In genomic region chr6:165659945-165660862, GRCh38 we compare ENCODE assay signal across 10 cellular contexts. TPM values are rescaled to one million over a fixed set of nuclear protein-coding genes. Genes with fewer than 3 reads are reported as not detected.
DNase-seq lines count a peak whose midpoint lies in the region; ATAC-seq and TF ChIP-seq lines count a peak whose summit lies in the region.
"Had no signal": no experiment of that assay in that cellular context is flagged by ENCODE, and none has a peak within 500 bp of the region (broad histone marks: within the 10 kb centered on the region; RNA-seq: fewer than 3 reads in every experiment).

No MANE protein-coding gene starts in this region.

- H3K9me2 ChIP-seq in SK-N-SH: no peaks in the 10 kb centered on the region

- in situ Hi-C loops in Caki2 (cut with HindIII; ENCODE audit: low pct_unique_long_range_greater_than_20kb, low sequenced_read_pairs): no loop called here

- DNase-seq in Caki2 (ENCODE audit: low read depth) (peak; percentile 13), SK-N-SH (peak; percentile 63), right atrium auricular region (ENCODE audit: low spot score) (no peak), prostate gland (ENCODE audit: low spot score) (no peak), NK-92 (lab: John Stamatoyannopoulos, UW; ENCODE audit: unreplicated experiment) (no peak)
- DNase-seq in effector memory CD8-positive, alpha-beta T cell: no peak
- DNase-seq: activated CD4-positive, CD25-positive, alpha-beta regulatory T cell; NCI-H2081 had no signal

- CTCF ChIA-PET in SK-N-SH (lab: Yijun Ruan, JAX): interaction anchor here (1.1 to 2.0 kb wide), 3 partner anchors 9 to 220 kb away, joined by 4 to 8 read pairs (median 4); no protein-coding TSS in a partner anchor

- no peak for TF ChIP-seq RAD21 in SK-N-SH (IDR thresholded peaks at IDR 0.05; ENCODE audit: low read length)

- H3K4me3 ChIP-seq in SK-N-SH (ENCODE audit: low read depth in 2 of 2, low read length in 1 of 2) (peak overlapping the region; percentile 38 to 50), right atrium auricular region (peak overlapping the region; percentile 43 to 59), prostate gland (peak overlapping the region; percentile 45 to 72)

- H3K9me3 ChIP-seq in SK-N-SH (no peaks in the 10 kb centered on the region), right atrium auricular region (no peaks in the 10 kb centered on the region), prostate gland (no peaks in the 10 kb centered on the region)

- H3K79me2 ChIP-seq in SK-N-SH (ENCODE audit: insufficient read depth): no peaks in the 10 kb centered on the region

- TF ChIP-seq CTCF in SK-N-SH (IDR thresholded peaks at IDR 0.05): no peak
- no peak for TF ChIP-seq CTCF in right atrium auricular region (IDR thresholded peaks at IDR 0.05)
- TF ChIP-seq CTCF in prostate gland (IDR thresholded peaks at IDR 0.05): no peak

- no peaks in the 10 kb centered on the region for H4K20me1 ChIP-seq in SK-N-SH (ENCODE audit: insufficient read depth)

- H3K27ac ChIP-seq in SK-N-SH (ENCODE audit: low read depth in 2 of 2, low read length in 1 of 2) (no peak overlapping the region), right atrium auricular region (peak overlapping the region; percentile 19 to 66), prostate gland (peak overlapping the region; percentile 44 to 81)

- POLR2A ChIA-PET in SK-N-SH (lab: Yijun Ruan, JAX): no interaction called here

- H3K27me3 ChIP-seq in SK-N-SH (ENCODE audit: insufficient read depth) (peaks cover 44% of the 10 kb centered on the region), right atrium auricular region (peaks cover 4 to 8% of the 10 kb centered on the region in 2 donors), prostate gland (replicated peaks; ENCODE audit: insufficient read depth) (peaks cover 5% of the 10 kb centered on the region)

- H3K36me3 ChIP-seq in SK-N-SH (replicated peaks in 1 of 2; ENCODE audit: control insufficient read depth in 1 of 2, insufficient read depth in 2 of 2, low read length in 1 of 2): no peaks in the 10 kb centered on the region
- H3K36me3 ChIP-seq in right atrium auricular region: no peaks in the 10 kb centered on the region
- no peaks in the 10 kb centered on the region for H3K36me3 ChIP-seq in prostate gland

- no peak overlapping the region for H2AFZ ChIP-seq in SK-N-SH (ENCODE audit: low read depth)

- H3K4me3 Mint-ChIP-seq in effector memory CD8-positive, alpha-beta T cell: no peak overlapping the region

- TF ChIP-seq EP300 in SK-N-SH (IDR thresholded peaks at IDR 0.05; ENCODE audit: borderline replicate concordance in 1 of 2, low read depth in 1 of 2, low read length in 1 of 2): no peak

- peaks cover 0 to 2% of the 10 kb centered on the region in 2 experiments; a peak in 1 of 4 replicates for H3K4me1 ChIP-seq in SK-N-SH (ENCODE audit: control insufficient read depth in 1 of 2, insufficient read depth in 2 of 2, low read depth in 1 of 2, low read length in 1 of 2)
- peaks cover 0 to 40% of the 10 kb centered on the region in 2 donors for H3K4me1 ChIP-seq in right atrium auricular region
- peaks cover 8% of the 10 kb centered on the region for H3K4me1 ChIP-seq in prostate gland (replicated peaks)

- peak overlapping the region; percentile 28; the same call in 1 of the 2 replicates for H3K9ac ChIP-seq in SK-N-SH

- H3F3A ChIP-seq in SK-N-SH (replicated peaks; ENCODE audit: insufficient read depth): no peaks in the 10 kb centered on the region

- H3K4me1 Mint-ChIP-seq in effector memory CD8-positive, alpha-beta T cell (ENCODE audit: low read depth in 2 of 2): peaks cover 0 to 2% of the 10 kb centered on the region in 2 donors

- peak overlapping the region; percentile 76 for H3K4me2 ChIP-seq in SK-N-SH

- H3K27me3 Mint-ChIP-seq in effector memory CD8-positive, alpha-beta T cell: peaks cover 27 to 48% of the 10 kb centered on the region in 2 donors

- H3K27ac Mint-ChIP-seq in effector memory CD8-positive, alpha-beta T cell: no peak overlapping the region

- ATAC-seq in effector memory CD8-positive, alpha-beta T cell (replicated peaks): no peak
- ATAC-seq in HG03460 (IDR thresholded peaks at IDR 0.05; ENCODE audit: unreplicated experiment): no peak
- ATAC-seq in GM21723 (IDR thresholded peaks at IDR 0.05; ENCODE audit: unreplicated experiment): no peak

- no peak for TF ChIP-seq POLR2A in prostate gland (IDR thresholded peaks at IDR 0.05)

- H3K9me3 Mint-ChIP-seq in effector memory CD8-positive, alpha-beta T cell: no peaks in the 10 kb centered on the region

- 35% methylated on average over 15 of the region's 68 CpGs for WGBS in SK-N-SH (ENCODE audit: low lambda C conversion rate)
- 14% methylated on average over 61 of the region's 68 CpGs for WGBS in prostate gland

- H3K36me3 Mint-ChIP-seq in effector memory CD8-positive, alpha-beta T cell (ENCODE audit: insufficient read depth): no peaks in the 10 kb centered on the region

- intact Hi-C loops in prostate gland (cut with DNase I): no loop called here

TF ChIP-seq in SK-N-SH, 30 proteins besides CTCF, POLR2A, EP300 and RAD21 (continues in another document):
- TF ChIP-seq MAX (IDR thresholded peaks at IDR 0.05; ENCODE audit: low read depth): no peak
- no peak for TF ChIP-seq NRF1 (IDR thresholded peaks at IDR 0.05; ENCODE audit: low read depth, low read length)
- TF ChIP-seq, protein P1, sequence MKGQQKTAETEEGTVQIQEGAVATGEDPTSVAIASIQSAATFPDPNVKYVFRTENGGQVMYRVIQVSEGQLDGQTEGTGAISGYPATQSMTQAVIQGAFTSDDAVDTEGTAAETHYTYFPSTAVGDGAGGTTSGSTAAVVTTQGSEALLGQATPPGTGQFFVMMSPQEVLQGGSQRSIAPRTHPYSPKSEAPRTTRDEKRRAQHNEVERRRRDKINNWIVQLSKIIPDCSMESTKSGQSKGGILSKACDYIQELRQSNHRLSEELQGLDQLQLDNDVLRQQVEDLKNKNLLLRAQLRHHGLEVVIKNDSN (IDR thresholded peaks at IDR 0.05; ENCODE audit: borderline replicate concordance, low read depth): no peak
- no peak for TF ChIP-seq CHD2 (IDR thresholded peaks at IDR 0.05; ENCODE audit: low read length, partially characterized antibody)
- TF ChIP-seq POLR2AphosphoS5 (IDR thresholded peaks at IDR 0.05; ENCODE audit: low read depth, low read length): no peak
- no peak for TF ChIP-seq JUND (IDR thresholded peaks at IDR 0.05)
- TF ChIP-seq GATA2 (CRISPR knock-in tag; IDR thresholded peaks at IDR 0.05): no peak
- no peak for TF ChIP-seq PBX3 (IDR thresholded peaks at IDR 0.05)
- no peak for TF ChIP-seq NFIC (IDR thresholded peaks at IDR 0.05; ENCODE audit: borderline replicate concordance)
- TF ChIP-seq EZH2phosphoT487 (IDR thresholded peaks at IDR 0.05; ENCODE audit: borderline replicate concordance, low read depth): no peak
- no peak for TF ChIP-seq FOXJ3 (CRISPR knock-in tag; IDR thresholded peaks at IDR 0.05)
- TF ChIP-seq, protein P2, sequence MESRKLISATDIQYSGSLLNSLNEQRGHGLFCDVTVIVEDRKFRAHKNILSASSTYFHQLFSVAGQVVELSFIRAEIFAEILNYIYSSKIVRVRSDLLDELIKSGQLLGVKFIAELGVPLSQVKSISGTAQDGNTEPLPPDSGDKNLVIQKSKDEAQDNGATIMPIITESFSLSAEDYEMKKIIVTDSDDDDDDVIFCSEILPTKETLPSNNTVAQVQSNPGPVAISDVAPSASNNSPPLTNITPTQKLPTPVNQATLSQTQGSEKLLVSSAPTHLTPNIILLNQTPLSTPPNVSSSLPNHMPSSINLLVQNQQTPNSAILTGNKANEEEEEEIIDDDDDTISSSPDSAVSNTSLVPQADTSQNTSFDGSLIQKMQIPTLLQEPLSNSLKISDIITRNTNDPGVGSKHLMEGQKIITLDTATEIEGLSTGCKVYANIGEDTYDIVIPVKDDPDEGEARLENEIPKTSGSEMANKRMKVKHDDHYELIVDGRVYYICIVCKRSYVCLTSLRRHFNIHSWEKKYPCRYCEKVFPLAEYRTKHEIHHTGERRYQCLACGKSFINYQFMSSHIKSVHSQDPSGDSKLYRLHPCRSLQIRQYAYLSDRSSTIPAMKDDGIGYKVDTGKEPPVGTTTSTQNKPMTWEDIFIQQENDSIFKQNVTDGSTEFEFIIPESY (IDR thresholded peaks at IDR 0.05; ENCODE audit: borderline replicate concordance, low read depth): no peak
- no peak for TF ChIP-seq RXRA (IDR thresholded peaks at IDR 0.05; ENCODE audit: borderline replicate concordance, low read depth)
- no peak for TF ChIP-seq ELF1 (IDR thresholded peaks at IDR 0.05)
- TF ChIP-seq RFX5 (IDR thresholded peaks at IDR 0.05; ENCODE audit: low read length): no peak
- no peak for TF ChIP-seq TAF1 (IDR thresholded peaks at IDR 0.05; ENCODE audit: borderline replicate concordance, low read depth, low read length)
- no peak for TF ChIP-seq RCOR1 (IDR thresholded peaks at IDR 0.05; ENCODE audit: low read length)
- no peak for TF ChIP-seq TCF12 (IDR thresholded peaks at IDR 0.05)
- no peak for TF ChIP-seq YY1 (IDR thresholded peaks at IDR 0.05; ENCODE audit: low read depth)

RNA-seq across cellular contexts. Expression of gene PDE10A, which starts 2.8 kb away (rescaled TPM):
- 0.32 and 4.6 TPM in 2 replicates for total RNA-seq in Caki2 (2014; rRNA removed; shearing (Covaris generic); ENCODE audit: low replicate concordance)
- 0.43 and 0.67 TPM in 2 replicates for polyA plus RNA-seq in SK-N-SH (2012; rRNA removed)
- 0.26 and 0.41 TPM in 2 replicates for polyA plus RNA-seq in SK-N-SH (2012; cell fraction: cytosol; rRNA removed)
- polyA plus RNA-seq in SK-N-SH (2012; cell fraction: nucleus; rRNA removed): 0.32 and 0.71 TPM in 2 replicates
- total RNA-seq in right atrium auricular region (1 to 10 TPM; 3.6 to 4.3 TPM), prostate gland (10 to 100 TPM in 1 of 2 donors, 1 to 10 TPM in 1; 9.6 to 13.5 TPM)

Comparison
In these comparisons a context has a peak if more than half of its experiments do, and no peak if none do; other contexts are left out.
1. DNase-seq: peak in Caki2 (single experiment) and SK-N-SH (single experiment); none in right atrium auricular region (single experiment), prostate gland (single experiment), effector memory CD8-positive, alpha-beta T cell (0 of 3) and NK-92 (single experiment).
2. H3K27ac ChIP-seq: peak in right atrium auricular region (2 of 2) and prostate gland (2 of 2); none in SK-N-SH (0 of 2).
3. Peak in every context shown above with its lines, with median percentiles within 50 percentile points of each other: H3K4me3 ChIP-seq.